28 cellular contexts compared by ENCODE assay signal in genomic region chr16:13772782-13773181, GRCh38.
"Had no signal": no experiment of that assay in that cellular context is flagged by ENCODE, and none has a peak within 500 bp of the region (broad histone marks: within the 10 kb centered on the region; RNA-seq: fewer than 3 reads in every experiment).

No MANE protein-coding gene starts in this region.

- H3K4me3 ChIP-seq: colonic mucosa, coronary artery, dorsolateral prefrontal cortex, esophagus muscularis mucosa, esophagus squamous epithelium, gastrocnemius medialis, gastroesophageal sphincter, heart left ventricle, heart right ventricle had no signal

- FAIRE-seq: colon, endometrium, endothelial cell of umbilical vein, frontal cortex had no signal

- ATAC-seq: effector memory CD8-positive, alpha-beta T cell; esophagus mucosa; foreskin keratinocyte; gastrocnemius medialis; gastroesophageal sphincter; heart left ventricle; heart right ventricle had no signal

- H3K4me1 ChIP-seq: colonic mucosa, esophagus muscularis mucosa, esophagus squamous epithelium, foreskin keratinocyte, gastrocnemius medialis, gastroesophageal sphincter, heart left ventricle, heart right ventricle had no signal

- H3K36me3 ChIP-seq: colonic mucosa, esophagus muscularis mucosa, esophagus squamous epithelium, gastrocnemius medialis, gastroesophageal sphincter, heart left ventricle, heart right ventricle had no signal

- H3K27me3 ChIP-seq: colonic mucosa, esophagus squamous epithelium, foreskin keratinocyte, gastrocnemius medialis, gastroesophageal sphincter, heart left ventricle had no signal

- DNase-seq: colonic mucosa; cortex of kidney; dermis blood vessel endothelial cell; dorsolateral prefrontal cortex; effector CD4-positive, alpha-beta T cell; effector CD8-positive, alpha-beta T cell; effector memory CD4-positive, alpha-beta T cell; effector memory CD8-positive, alpha-beta T cell; endodermal cell; erythroblast; esophagus squamous epithelium; foreskin fibroblast; foreskin keratinocyte; foreskin melanocyte; gastrocnemius medialis; glutamatergic neuron; head of caudate nucleus; heart left ventricle; heart right ventricle had no signal

- H3K9me3 ChIP-seq: colonic mucosa, esophagus squamous epithelium had no signal

- H3K27ac ChIP-seq: colonic mucosa, coronary artery, dorsolateral prefrontal cortex, epithelial cell of prostate, esophagus muscularis mucosa, esophagus squamous epithelium, foreskin keratinocyte, gastrocnemius medialis, gastroesophageal sphincter, heart left ventricle, heart right ventricle had no signal
